In genomic region chr15:69060041-69060481, GRCh38 we compare ENCODE assay signal across 3 cellular contexts.
TF ChIP-seq lines count a peak whose summit lies in the region.

No MANE protein-coding gene starts in this region.

TF ChIP-seq in A549, 52 proteins besides CTCF, POLR2A, EP300 and RAD21:
- TF ChIP-seq ZFP36 (IDR thresholded peaks at IDR 0.05; ENCODE audit: borderline replicate concordance, partially characterized antibody) (peak; percentile 34), EHF (CRISPR knock-in tag; IDR thresholded peaks at IDR 0.05) (no peak)

TF ChIP-seq in HEK293, 187 proteins besides CTCF, POLR2A, EP300 and RAD21:
- TF ChIP-seq ZNF768 (tag by site-specific recombination; IDR thresholded peaks at IDR 0.05), result peak; percentile 82
- peak; percentile 36; the same call in 1 of the 2 replicates for TF ChIP-seq SCRT2 (tag by site-specific recombination; IDR thresholded peaks at IDR 0.05)
- TF ChIP-seq ZNF2 (tag by site-specific recombination; IDR thresholded peaks at IDR 0.05), result no peak

TF ChIP-seq in H1, 55 proteins besides CTCF, POLR2A, EP300 and RAD21:
- TF ChIP-seq NANOG (IDR thresholded peaks at IDR 0.05; ENCODE audit: insufficient read depth, low read depth, low read length, poor library complexity, severe bottlenecking) (no peak), EZH2 (IDR thresholded peaks at IDR 0.05; ENCODE audit: low read depth, low read length, severe bottlenecking) (no peak), KDM1A (IDR thresholded peaks at IDR 0.05; ENCODE audit: borderline replicate concordance, low read length) (0 out of 2 replicates have a peak, but pooled peaks have one; percentile 59), TAF1 (IDR thresholded peaks at IDR 0.05; ENCODE audit: low read depth, low read length) (no peak), BACH1 (IDR thresholded peaks at IDR 0.05; ENCODE audit: low read length) (no peak)
